18 cellular contexts compared by ENCODE assay signal in genomic region chr20:47865912-47866311, GRCh38.
"Had no signal": no experiment of that assay in that cellular context is flagged by ENCODE, and none has a peak within 500 bp of the region (broad histone marks: within the 10 kb centered on the region; RNA-seq: fewer than 3 reads in every experiment).

No MANE protein-coding gene starts in this region.

- H3K36me3 ChIP-seq: gastroesophageal sphincter, neutrophil, right atrium auricular region, stomach, thoracic aorta, transverse colon had no signal

- FAIRE-seq: endometrium, kidney, small intestine had no signal

- H3K4me3 ChIP-seq: gastroesophageal sphincter, right atrium auricular region, stomach, thoracic aorta, transverse colon had no signal

- H3K9me3 ChIP-seq: neutrophil, thoracic aorta, transverse colon had no signal

- H3K4me1 ChIP-seq: gastroesophageal sphincter, right atrium auricular region, stomach, transverse colon had no signal

- DNase-seq: cortex of kidney; effector memory CD4-positive, alpha-beta T cell; kidney; left colon; mammary epithelial cell; naive thymus-derived CD8-positive, alpha-beta T cell; small intestine; stimulated activated CD4-positive, alpha-beta T cell treated with anti-CD3 and anti-CD28 coated beads, Interleukin-12 subunit alpha, Interleukin-12 subunit beta, amount 100 ng/mL, for 4 hours; stimulated activated naive CD4-positive, alpha-beta T cell; stomach; substantia nigra; transverse colon had no signal

- H3K27me3 ChIP-seq: gastroesophageal sphincter, right atrium auricular region had no signal

- ATAC-seq: esophagus mucosa; gastroesophageal sphincter; left colon; naive thymus-derived CD8-positive, alpha-beta T cell had no signal

- H3K27ac ChIP-seq: gastroesophageal sphincter, neutrophil, right atrium auricular region, stomach, thoracic aorta, transverse colon had no signal
